In the genomic region with DNA sequence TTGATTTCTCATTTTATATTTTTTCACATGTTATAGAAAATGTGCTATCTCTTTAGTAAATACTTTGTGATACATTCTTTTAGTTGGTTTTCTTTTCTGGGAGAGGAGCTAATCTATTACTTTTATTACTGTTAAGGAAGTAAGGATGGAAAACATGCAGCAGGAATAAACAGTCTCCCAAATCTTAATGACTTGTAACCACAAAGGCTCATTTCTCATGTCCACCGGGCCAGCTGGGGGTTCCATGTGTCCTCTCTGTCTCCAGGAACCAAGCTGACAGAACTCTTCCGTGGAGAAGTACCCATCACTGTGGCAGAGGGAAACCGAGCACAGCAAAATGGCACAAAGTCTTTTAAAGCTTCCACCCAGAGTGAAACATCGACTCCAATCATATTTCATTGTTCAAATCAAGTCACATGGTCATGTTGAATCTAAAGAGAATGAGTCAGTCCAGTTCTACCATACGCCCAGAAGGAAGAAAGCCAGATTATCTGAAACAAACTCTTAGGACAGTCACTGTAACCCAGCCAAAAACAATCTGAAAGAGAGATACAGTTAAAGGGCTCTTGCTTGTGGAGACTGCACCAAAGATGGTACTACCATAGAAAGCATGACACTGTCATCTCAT, we compare ENCODE assay signal across 15 cellular contexts.
DNase-seq lines count a peak whose midpoint lies in the region; ATAC-seq, FAIRE-seq and TF ChIP-seq lines count a peak whose summit lies in the region.
"Had no signal": no experiment of that assay in that cellular context is flagged by ENCODE, and none has a peak within 500 bp of the region (broad histone marks: within the 10 kb centered on the region; RNA-seq: fewer than 3 reads in every experiment).

No MANE protein-coding gene starts in this region.

- no peaks in the 10 kb centered on the region for H4K20me1 ChIP-seq in astrocyte (ENCODE audit: insufficient read depth, low read length)

- peaks cover 6% of the 10 kb centered on the region for H3K9me3 ChIP-seq in left ventricle myocardium inferior (replicated peaks)
- no peaks in the 10 kb centered on the region for H3K9me3 ChIP-seq in astrocyte (ENCODE audit: insufficient read depth, low read depth, low read length)
- H3K9me3 ChIP-seq in thoracic aorta: no peaks in the 10 kb centered on the region
- H3K9me3 ChIP-seq: A549, neutrophil, upper lobe of right lung had no signal

- peak overlapping the region; percentile 35 for H3K4me2 ChIP-seq in astrocyte (ENCODE audit: low read length)
- H3K4me2 ChIP-seq: A549 had no signal

- H3K9me3 Mint-ChIP-seq in astrocyte (ENCODE audit: unreplicated experiment) (peaks cover 6% of the 10 kb centered on the region), progenitor cell of endocrine pancreas (ENCODE audit: low read depth) (peaks cover 4% of the 10 kb centered on the region)
- peaks cover 2 to 4% of the 10 kb centered on the region in 2 donors for H3K9me3 Mint-ChIP-seq in stimulated activated naive B cell treated with anti-CD40 and anti-IgM and Interleukin-4, amounts not matched to agents 10 μg/mL and 1 μg/mL and 100 μg/mL, for 72 hours

- H3K27me3 ChIP-seq in left ventricle myocardium inferior (ENCODE audit: low read depth) (no peaks in the 10 kb centered on the region), astrocyte (ENCODE audit: insufficient read depth, low read length) (no peaks in the 10 kb centered on the region), thoracic aorta (replicated peaks; ENCODE audit: insufficient read depth) (no peaks in the 10 kb centered on the region)
- H3K27me3 ChIP-seq: neutrophil, upper lobe of right lung had no signal

- H3K27ac ChIP-seq in left ventricle myocardium inferior (replicated peaks) (no peak overlapping the region), astrocyte (ENCODE audit: low read depth, low read length) (peak overlapping the region; percentile 62), thoracic aorta (peak overlapping the region; percentile 21 to 49)
- H3K27ac ChIP-seq: A549, neutrophil, upper lobe of right lung had no signal

- intact Hi-C loops in Right ventricle myocardium superior (cut with DNase I) (no loop called here), left ventricle myocardium inferior (cut with micrococcal nuclease) (no loop called here), left ventricle myocardium superior (cut with micrococcal nuclease) (no loop called here), sciatic nerve (cut with DNase I) (no loop called here)

- H2AFZ ChIP-seq in astrocyte (ENCODE audit: low read depth, low read length): peak overlapping the region; percentile 68

- no peak overlapping the region for H3K9ac ChIP-seq in astrocyte (ENCODE audit: low read length)

- H3K36me3 Mint-ChIP-seq in astrocyte (ENCODE audit: low read depth, unreplicated experiment) (no peaks in the 10 kb centered on the region), progenitor cell of endocrine pancreas (ENCODE audit: insufficient read depth) (peaks cover 3% of the 10 kb centered on the region)
- no peaks in the 10 kb centered on the region for H3K36me3 Mint-ChIP-seq in stimulated activated naive B cell treated with anti-CD40 and anti-IgM and Interleukin-4, amounts not matched to agents 10 μg/mL and 1 μg/mL and 100 μg/mL, for 72 hours
- H3K36me3 Mint-ChIP-seq: brain had no signal

- H3K27me3 Mint-ChIP-seq in astrocyte (ENCODE audit: low read depth, unreplicated experiment) (no peaks in the 10 kb centered on the region), progenitor cell of endocrine pancreas (peaks cover 3% of the 10 kb centered on the region)
- no peaks in the 10 kb centered on the region for H3K27me3 Mint-ChIP-seq in stimulated activated naive B cell treated with anti-CD40 and anti-IgM and Interleukin-4, amounts not matched to agents 10 μg/mL and 1 μg/mL and 100 μg/mL, for 72 hours
- H3K27me3 Mint-ChIP-seq: activated CD4-positive, alpha-beta T cell treated with anti-CD3 and anti-CD28 coated beads for 36 hours had no signal

- TF ChIP-seq CTCF in left ventricle myocardium inferior (IDR thresholded peaks at IDR 0.05; ENCODE audit: borderline replicate concordance) (no peak), astrocyte (IDR thresholded peaks at IDR 0.05; ENCODE audit: insufficient read depth, low read depth, low read length) (no peak), thoracic aorta (IDR thresholded peaks at IDR 0.05) (no peak), progenitor cell of endocrine pancreas (IDR thresholded peaks at IDR 0.05; ENCODE audit: unreplicated experiment) (no peak)

- ATAC-seq in Right ventricle myocardium superior (ENCODE audit: poor library complexity): peak; percentile 57
- ATAC-seq in left ventricle myocardium superior: peak; percentile 77
- ATAC-seq in thoracic aorta (ENCODE audit: insufficient number of reproducible peaks, low FRiP score, low read depth): no peak
- ATAC-seq in stimulated activated naive B cell treated with anti-CD40 and anti-IgM and Interleukin-4, amounts not matched to agents 10 μg/mL and 1 μg/mL and 100 μg/mL, for 72 hours (replicated peaks): no peak
- ATAC-seq in sciatic nerve: no peak
- ATAC-seq: A549; activated CD4-positive, alpha-beta T cell treated with anti-CD3 and anti-CD28 coated beads for 36 hours; upper lobe of right lung had no signal

- H3K4me1 ChIP-seq in left ventricle myocardium inferior: peaks cover 11% of the 10 kb centered on the region
- H3K4me1 ChIP-seq in astrocyte (ENCODE audit: insufficient read depth, low read length): peaks cover 13% of the 10 kb centered on the region
- peaks cover 6 to 14% of the 10 kb centered on the region in 2 donors for H3K4me1 ChIP-seq in thoracic aorta (ENCODE audit: control insufficient read depth in 1 of 2, low read depth in 2 of 2)
- H3K4me1 ChIP-seq: A549, upper lobe of right lung had no signal

- H3K4me1 Mint-ChIP-seq in astrocyte (ENCODE audit: low read depth, unreplicated experiment): peaks cover 9% of the 10 kb centered on the region
- no peaks in the 10 kb centered on the region for H3K4me1 Mint-ChIP-seq in stimulated activated naive B cell treated with anti-CD40 and anti-IgM and Interleukin-4, amounts not matched to agents 10 μg/mL and 1 μg/mL and 100 μg/mL, for 72 hours
- peaks cover 35% of the 10 kb centered on the region for H3K4me1 Mint-ChIP-seq in progenitor cell of endocrine pancreas (ENCODE audit: low read depth)
- H3K4me1 Mint-ChIP-seq: activated CD4-positive, alpha-beta T cell treated with anti-CD3 and anti-CD28 coated beads for 36 hours; brain had no signal

- H3K27ac Mint-ChIP-seq in astrocyte (ENCODE audit: unreplicated experiment) (no peak overlapping the region), progenitor cell of endocrine pancreas (no peak overlapping the region)
- H3K27ac Mint-ChIP-seq in stimulated activated naive B cell treated with anti-CD40 and anti-IgM and Interleukin-4, amounts not matched to agents 10 μg/mL and 1 μg/mL and 100 μg/mL, for 72 hours: no peak overlapping the region
- H3K27ac Mint-ChIP-seq: activated CD4-positive, alpha-beta T cell treated with anti-CD3 and anti-CD28 coated beads for 36 hours; activated T-helper 1 cell treated with anti-CD3 and anti-CD28 coated beads, Interleukin-12 subunit alpha, Interleukin-12 subunit beta, Interleukin-2, Interleukin-4 antibody, amounts not matched to agents 30 ng/mL and 10 ng/mL and 1 ng/mL, durations not matched to agents 14 hours and 24 hours and 36 hours had no signal

- no peaks in the 10 kb centered on the region for H3K79me2 ChIP-seq in astrocyte (ENCODE audit: insufficient read depth, low read length)

- H3K4me3 ChIP-seq in left ventricle myocardium inferior: no peak overlapping the region
- H3K4me3 ChIP-seq in astrocyte (ENCODE audit: insufficient read depth, low read depth, low read length): no peak overlapping the region
- H3K4me3 ChIP-seq in thoracic aorta: no peak overlapping the region
- H3K4me3 ChIP-seq: A549, upper lobe of right lung had no signal

- no peak for FAIRE-seq in astrocyte (lab: Jason Lieb, UNC)
- FAIRE-seq: A549 had no signal

- DNase-seq in Right ventricle myocardium superior: no peak
- no peak for DNase-seq in left ventricle myocardium inferior
- DNase-seq in astrocyte (ENCODE audit: low read depth): peak; percentile 95
- DNase-seq in left ventricle myocardium superior: no peak
- no peak for DNase-seq in thoracic aorta (ENCODE audit: low spot score)
- no peak for DNase-seq in stimulated activated naive B cell treated with anti-CD40 and anti-IgM and Interleukin-4, amounts not matched to agents 10 μg/mL and 1 μg/mL and 100 μg/mL, for 72 hours
- DNase-seq in sciatic nerve (ENCODE audit: low spot score): no peak
- no peak for DNase-seq in progenitor cell of endocrine pancreas (ENCODE audit: low spot score, unreplicated experiment)
- DNase-seq: activated CD4-positive, alpha-beta T cell treated with anti-CD3 and anti-CD28 coated beads for 36 hours; NCI-H2171; upper lobe of right lung had no signal

- no peak overlapping the region for H3K4me3 Mint-ChIP-seq in astrocyte (ENCODE audit: unreplicated experiment)
- H3K4me3 Mint-ChIP-seq in stimulated activated naive B cell treated with anti-CD40 and anti-IgM and Interleukin-4, amounts not matched to agents 10 μg/mL and 1 μg/mL and 100 μg/mL, for 72 hours: no peak overlapping the region
- no peak overlapping the region for H3K4me3 Mint-ChIP-seq in progenitor cell of endocrine pancreas (ENCODE audit: low read depth)
- H3K4me3 Mint-ChIP-seq: activated CD4-positive, alpha-beta T cell treated with anti-CD3 and anti-CD28 coated beads for 36 hours; activated T-helper 1 cell treated with anti-CD3 and anti-CD28 coated beads, Interleukin-12 subunit alpha, Interleukin-12 subunit beta, Interleukin-2, Interleukin-4 antibody, amounts not matched to agents 30 ng/mL and 10 ng/mL and 1 ng/mL, durations not matched to agents 14 hours and 24 hours and 36 hours; brain had no signal

- H3K36me3 ChIP-seq in left ventricle myocardium inferior (no peaks in the 10 kb centered on the region), astrocyte (ENCODE audit: insufficient read depth, low read length) (no peaks in the 10 kb centered on the region), thoracic aorta (no peaks in the 10 kb centered on the region)
- H3K36me3 ChIP-seq: neutrophil, upper lobe of right lung had no signal

Comparison
In these comparisons a context has a peak if more than half of its experiments do, and no peak if none do; other contexts are left out.
1. ATAC-seq: peak in Right ventricle myocardium superior (single experiment) and left ventricle myocardium superior (single experiment); none in thoracic aorta (single experiment), stimulated activated naive B cell treated with anti-CD40 and anti-IgM and Interleukin-4, amounts not matched to agents 10 μg/mL and 1 μg/mL and 100 μg/mL, for 72 hours (0 of 2) and sciatic nerve (single experiment).